In the genomic region with DNA sequence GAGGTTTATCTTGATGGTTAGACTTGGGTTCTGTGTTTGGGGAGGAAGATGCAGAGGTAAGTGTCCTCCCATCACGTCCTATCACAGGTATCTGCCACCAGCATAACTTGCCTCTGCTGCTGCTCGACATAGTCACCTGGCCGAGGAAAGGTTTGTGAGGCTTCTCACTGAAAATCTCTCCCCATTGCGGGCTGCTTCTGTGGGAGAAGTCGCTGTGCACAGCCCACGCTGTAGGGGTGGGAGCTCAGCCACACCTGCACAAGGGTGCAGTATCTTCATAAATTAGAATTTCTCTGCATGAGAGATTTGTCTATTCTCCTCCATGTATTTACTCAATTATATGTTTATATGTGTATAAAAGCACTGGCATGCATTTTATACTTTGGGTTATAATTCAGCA, we compare ENCODE assay signal across 19 cellular contexts.
DNase-seq lines count a peak whose midpoint lies in the region; ATAC-seq and TF ChIP-seq lines count a peak whose summit lies in the region.
"Had no signal": no experiment of that assay in that cellular context is flagged by ENCODE, and none has a peak within 500 bp of the region (broad histone marks: within the 10 kb centered on the region; RNA-seq: fewer than 3 reads in every experiment).

No MANE protein-coding gene starts in this region.

- no peaks in the 10 kb centered on the region for H3K36me3 ChIP-seq in osteoblast (ENCODE audit: insufficient read depth, low read length)
- H3K36me3 ChIP-seq: BE2C, BLaER1 had no signal

- H3K27ac ChIP-seq in osteoblast (ENCODE audit: low read depth, low read length) = no peak overlapping the region
- H3K27ac ChIP-seq: 22Rv1, A549, BLaER1 had no signal

- TF ChIP-seq CTCF in brain (conservative IDR thresholded peaks at IDR 0.05) = no peak
- TF ChIP-seq CTCF in osteoblast (IDR thresholded peaks at IDR 0.05; ENCODE audit: extremely low read depth, low read depth, low read length) = no peak

- peak overlapping the region in 3 of 5 experiments; percentile 9 to 63 (median 37) for H3K27ac Mint-ChIP-seq in brain
- H3K27ac Mint-ChIP-seq: CD4-positive, alpha-beta memory T cell had no signal

- DNase-seq in osteoblast (ENCODE audit: insufficient read length, low spot score, missing footprints) (peak; percentile 71), putamen (ENCODE audit: low spot score) (peak; percentile 34), COR-L47 (lab: John Stamatoyannopoulos, UW) (no peak), AML-193 (lab: John Stamatoyannopoulos, UW) (no peak)
- DNase-seq: BE2C; C1 segment of cervical spinal cord; Caco-2; Calu3; CD4-positive, alpha-beta memory T cell; CD4-positive, CD25-positive, alpha-beta regulatory T cell; CD8-positive, alpha-beta memory T cell; DMS79 treated with DMSO at 0.1 percent for 48 hours; GF-D8 had no signal

- H4K20me1 ChIP-seq in osteoblast (ENCODE audit: insufficient read depth, low read length) = no peaks in the 10 kb centered on the region
- H4K20me1 ChIP-seq: BLaER1 had no signal

- peaks cover 3 to 11% (median 6%) of the 10 kb centered on the region in 5 experiments for H3K9me3 Mint-ChIP-seq in brain

- H3K9me3 ChIP-seq in osteoblast (ENCODE audit: low read depth, low read length) = no peaks in the 10 kb centered on the region
- H3K9me3 ChIP-seq: A549, BE2C, BLaER1, Caco-2 had no signal

- no peak for ATAC-seq in GM18870 (IDR thresholded peaks at IDR 0.05; ENCODE audit: unreplicated experiment)
- ATAC-seq: A549 had no signal

- no peak overlapping the region for H3K4me3 Mint-ChIP-seq in brain
- H3K4me3 Mint-ChIP-seq: CD14-positive monocyte; CD4-positive, alpha-beta memory T cell; CD4-positive, CD25-positive, alpha-beta regulatory T cell; CD8-positive, alpha-beta memory T cell had no signal

- H3K27me3 Mint-ChIP-seq in brain = no peaks in the 10 kb centered on the region
- H3K27me3 Mint-ChIP-seq: CD4-positive, CD25-positive, alpha-beta regulatory T cell had no signal

- no peaks in the 10 kb centered on the region for H3K27me3 ChIP-seq in osteoblast (ENCODE audit: insufficient read depth, low read length)
- H3K27me3 ChIP-seq: BE2C, BLaER1 had no signal

- H2AFZ ChIP-seq in osteoblast (ENCODE audit: low read length) = no peak overlapping the region

- H3K4me1 ChIP-seq in osteoblast (ENCODE audit: insufficient read depth, low read length) = no peaks in the 10 kb centered on the region
- H3K4me1 ChIP-seq: A549, BE2C, Caco-2 had no signal

- no peak overlapping the region for H3K4me3 ChIP-seq in osteoblast (ENCODE audit: insufficient read depth, low read length)
- H3K4me3 ChIP-seq: A549, BLaER1 had no signal

- H3K36me3 Mint-ChIP-seq in brain = no peaks in the 10 kb centered on the region
- H3K36me3 Mint-ChIP-seq: CD14-positive monocyte; CD4-positive, alpha-beta memory T cell; CD4-positive, CD25-positive, alpha-beta regulatory T cell; CD8-positive, alpha-beta memory T cell had no signal

- H3K79me2 ChIP-seq in osteoblast (ENCODE audit: insufficient read depth, low read length) = no peaks in the 10 kb centered on the region

- H3K4me1 Mint-ChIP-seq in brain = peaks cover 62% of the 10 kb centered on the region
- H3K4me1 Mint-ChIP-seq: CD14-positive monocyte; CD4-positive, alpha-beta memory T cell; CD4-positive, CD25-positive, alpha-beta regulatory T cell; CD8-positive, alpha-beta memory T cell had no signal

- H3K4me2 ChIP-seq in osteoblast (ENCODE audit: insufficient read depth, low read length) = no peak overlapping the region
- H3K4me2 ChIP-seq: A549 had no signal

Comparison
In these comparisons a context has a peak if more than half of its experiments do, and no peak if none do; other contexts are left out.
1. DNase-seq: peak in osteoblast (single experiment) and putamen (single experiment); none in COR-L47 (single experiment) and AML-193 (0 of 2).